Comparison of ENCODE assay signal across 28 cellular contexts in genomic region chr4:66943117-66943516, GRCh38.
DNase-seq lines count a peak whose midpoint lies in the region; ATAC-seq, FAIRE-seq and TF ChIP-seq lines count a peak whose summit lies in the region.
"Had no signal": no experiment of that assay in that cellular context is flagged by ENCODE, and none has a peak within 500 bp of the region (broad histone marks: within the 10 kb centered on the region; RNA-seq: fewer than 3 reads in every experiment).

No MANE protein-coding gene starts in this region.

- no peak for FAIRE-seq in D721Med (lab: Jason Lieb, UNC)
- no peak for FAIRE-seq in kidney (lab: Jason Lieb, UNC)
- FAIRE-seq: GM19239 had no signal

- no peaks in the 10 kb centered on the region for H3K4me1 ChIP-seq in kidney (ENCODE audit: control insufficient read depth in 1 of 2, insufficient read depth in 1 of 2, low read depth in 1 of 2, low read length in 2 of 2)
- H3K4me1 ChIP-seq: adrenal gland, parathyroid adenoma, sigmoid colon had no signal

- intact Hi-C loops in kidney (cut with DNase I), result no loop called here

- no peak overlapping the region for H3K9ac ChIP-seq in kidney (ENCODE audit: low read length in 2 of 2)
- H3K9ac ChIP-seq: parathyroid adenoma had no signal

- no peak overlapping the region for H3K27ac ChIP-seq in kidney (ENCODE audit: low read depth in 2 of 2, low read length in 2 of 2)
- H3K27ac ChIP-seq: adrenal gland, parathyroid adenoma, sigmoid colon had no signal

- TF ChIP-seq CTCF in D721Med (IDR thresholded peaks at IDR 0.05; ENCODE audit: insufficient read depth, missing control alignments) (no peak), kidney (IDR thresholded peaks at IDR 0.05; ENCODE audit: borderline replicate concordance, extremely low read depth, insufficient read depth) (no peak)

- DNase-seq in CD1c-positive myeloid dendritic cell (ENCODE audit: extremely low spot score) (peak; percentile 79), NOMO-1 (lab: John Stamatoyannopoulos, UW; ENCODE audit: unreplicated experiment in 2 of 2) (peak; percentile 3 to 60), globus pallidus (ENCODE audit: low spot score) (peak; percentile 63), medulla oblongata (ENCODE audit: extremely low spot score) (peak; percentile 84), D721Med (ENCODE audit: insufficient read length, low spot score) (no peak), kidney (no peak)
- no peak for DNase-seq in activated CD4-positive, alpha-beta T cell treated with anti-CD3 and anti-CD28 coated beads, Interleukin-2, amount 50 U/mL, for 1 hour
- DNase-seq: activated CD4-positive, alpha-beta T cell treated with anti-CD3 and anti-CD28 coated beads, Interleukin-2, amount 50 U/mL, for 4 hours; activated CD4-positive, CD25-positive, alpha-beta regulatory T cell; activated naive CD4-positive, alpha-beta T cell treated with anti-CD3 and anti-CD28 coated beads for 36 hours; effector CD4-positive, alpha-beta T cell; GDM1; H9; left colon; NCI-H1436; NCI-H2081 treated with DMSO at 0.1 percent for 48 hours; NCI-H226; PC-3; SHP77 treated with DMSO at 0.1 percent for 48 hours; sigmoid colon; stimulated activated CD4-positive, alpha-beta T cell treated with anti-CD3 and anti-CD28 coated beads, Interleukin-4, amount 100 ng/mL, for 4 hours; SW 1271; T1000 had no signal

- no peak overlapping the region for H3K4me3 ChIP-seq in kidney (ENCODE audit: low read length in 2 of 2)
- H3K4me3 ChIP-seq: adrenal gland, sigmoid colon had no signal

- no peaks in the 10 kb centered on the region for H3K9me3 ChIP-seq in kidney (ENCODE audit: control insufficient read depth in 1 of 2, low read length in 2 of 2)
- H3K9me3 ChIP-seq: adrenal gland, sigmoid colon had no signal

- no peak for ATAC-seq in GM21515 (IDR thresholded peaks at IDR 0.05; ENCODE audit: unreplicated experiment)
- ATAC-seq: left colon; PC-3; stimulated activated memory B cell treated with anti-CD40 and anti-IgM and Interleukin-4, amounts not matched to agents 10 μg/mL and 1 μg/mL and 100 μg/mL, for 72 hours had no signal

- H3K36me3 ChIP-seq in kidney (ENCODE audit: control insufficient read depth in 1 of 2, insufficient read depth in 2 of 2, low read length in 2 of 2), result no peaks in the 10 kb centered on the region
- H3K36me3 ChIP-seq: adrenal gland, sigmoid colon had no signal

Comparison
In these comparisons a context has a peak if more than half of its experiments do, and no peak if none do; other contexts are left out.
1. DNase-seq: peak in CD1c-positive myeloid dendritic cell (single experiment), NOMO-1 (2 of 2), globus pallidus (single experiment) and medulla oblongata (single experiment); none in D721Med (single experiment), kidney (single experiment) and activated CD4-positive, alpha-beta T cell treated with anti-CD3 and anti-CD28 coated beads, Interleukin-2, amount 50 U/mL, for 1 hour (single experiment).